8 cellular contexts compared by ENCODE assay signal in genomic region chr5:170632266-170632984, GRCh38.
DNase-seq lines count a peak whose midpoint lies in the region; ATAC-seq and TF ChIP-seq lines count a peak whose summit lies in the region.

No MANE protein-coding gene starts in this region.

- TF ChIP-seq CTCF in Panc1 (IDR thresholded peaks at IDR 0.05) = no peak
- TF ChIP-seq CTCF in fibroblast of villous mesenchyme (IDR thresholded peaks at IDR 0.05; ENCODE audit: insufficient read depth, low read depth, low read length) = peak; percentile 1

- peak; percentile 24; the same call in 1 of the 2 replicates for ATAC-seq in Panc1
- no peak for ATAC-seq in HG03520 (IDR thresholded peaks at IDR 0.05; ENCODE audit: unreplicated experiment)
- no peak for ATAC-seq in GM18498 (IDR thresholded peaks at IDR 0.05; ENCODE audit: unreplicated experiment)
- no peak for ATAC-seq in stimulated activated memory B cell treated with anti-CD40 and anti-IgM and Interleukin-4, amounts not matched to agents 10 μg/mL and 1 μg/mL and 100 μg/mL, for 72 hours

- intact Hi-C loops in Panc1 (cut with micrococcal nuclease; ENCODE audit: unreplicated experiment) = loop anchor here (1.0 to 5.0 kb wide), 2 partner anchors 197 to 405 kb away; no protein-coding TSS in a partner anchor

- peaks cover 14% of the 10 kb centered on the region for H3K4me1 Mint-ChIP-seq in stimulated activated memory B cell treated with anti-CD40 and anti-IgM and Interleukin-4, amounts not matched to agents 10 μg/mL and 1 μg/mL and 100 μg/mL, for 72 hours

- in situ Hi-C loops in Panc1 (cut with HindIII; ENCODE audit: low pct_unique_long_range_greater_than_20kb, low sequenced_read_pairs) = no loop called here

- H3K9me3 ChIP-seq in ES-I3 (ENCODE audit: control insufficient read depth, insufficient read depth, low read length) (no peaks in the 10 kb centered on the region), Panc1 (ENCODE audit: control insufficient read depth, insufficient read depth, low read depth, low read length) (no peaks in the 10 kb centered on the region)

- no peak overlapping the region for H3K4me3 Mint-ChIP-seq in stimulated activated memory B cell treated with anti-CD40 and anti-IgM and Interleukin-4, amounts not matched to agents 10 μg/mL and 1 μg/mL and 100 μg/mL, for 72 hours

- CTCF ChIA-PET in Panc1 (lab: Charles Lee) = interaction anchor here (1.4 to 1.6 kb wide), 2 partner anchors 26 to 197 kb away, joined by 3 to 6 read pairs; no protein-coding TSS in a partner anchor

- no peak overlapping the region for H3K27ac Mint-ChIP-seq in stimulated activated memory B cell treated with anti-CD40 and anti-IgM and Interleukin-4, amounts not matched to agents 10 μg/mL and 1 μg/mL and 100 μg/mL, for 72 hours

- BruUV-seq in Panc1 (replicated peaks; lab: Mats Ljungman, UMichigan) = no TSS peak

- no peak for DNase-seq in Panc1 (ENCODE audit: low read depth, low spot score)
- DNase-seq in fibroblast of villous mesenchyme (ENCODE audit: low read depth) = no peak
- DNase-seq in NCI-H1417 (lab: John Stamatoyannopoulos, UW) = no peak

- H3K27me3 ChIP-seq in Panc1 (ENCODE audit: control insufficient read depth, insufficient read depth, low read length) (no peaks in the 10 kb centered on the region), rectal smooth muscle tissue (ENCODE audit: control insufficient read depth, insufficient read depth, low read length) (no peaks in the 10 kb centered on the region)

- H3K36me3 ChIP-seq in ES-I3 (ENCODE audit: insufficient read depth, low read length) = no peaks in the 10 kb centered on the region
- H3K36me3 ChIP-seq in Panc1 (ENCODE audit: control insufficient read depth, insufficient read depth, low read length) = no peaks in the 10 kb centered on the region
- no peaks in the 10 kb centered on the region for H3K36me3 ChIP-seq in rectal smooth muscle tissue (ENCODE audit: control insufficient read depth, insufficient read depth, low read length)

- H3K27me3 Mint-ChIP-seq in stimulated activated memory B cell treated with anti-CD40 and anti-IgM and Interleukin-4, amounts not matched to agents 10 μg/mL and 1 μg/mL and 100 μg/mL, for 72 hours = peaks cover 49% of the 10 kb centered on the region

- no peak overlapping the region for H3K27ac ChIP-seq in Panc1 (ENCODE audit: low read length)
- peak overlapping the region; percentile 61 for H3K27ac ChIP-seq in rectal smooth muscle tissue (ENCODE audit: low read depth, low read length)

- H3K4me3 ChIP-seq in Panc1 (ENCODE audit: low read depth in 2 of 2, low read length in 2 of 2) (peak overlapping the region in 1 of 2 experiments; percentile 47; a peak in 2 of 4 replicates), fibroblast of villous mesenchyme (ENCODE audit: low read depth, low read length) (peak overlapping the region; percentile 42), rectal smooth muscle tissue (ENCODE audit: low read length) (peak overlapping the region; percentile 19)

- H3K9me3 Mint-ChIP-seq in stimulated activated memory B cell treated with anti-CD40 and anti-IgM and Interleukin-4, amounts not matched to agents 10 μg/mL and 1 μg/mL and 100 μg/mL, for 72 hours = no peaks in the 10 kb centered on the region

- peaks cover 24% of the 10 kb centered on the region; the same call in 1 of the 2 replicates for H3K4me1 ChIP-seq in ES-I3 (ENCODE audit: insufficient read depth, low read length)
- peaks cover 3% of the 10 kb centered on the region for H3K4me1 ChIP-seq in Panc1 (ENCODE audit: control insufficient read depth, insufficient read depth, low read length)
- H3K4me1 ChIP-seq in rectal smooth muscle tissue (ENCODE audit: control insufficient read depth, insufficient read depth, low read length) = peaks cover 13% of the 10 kb centered on the region

- H3K36me3 Mint-ChIP-seq in stimulated activated memory B cell treated with anti-CD40 and anti-IgM and Interleukin-4, amounts not matched to agents 10 μg/mL and 1 μg/mL and 100 μg/mL, for 72 hours = no peaks in the 10 kb centered on the region

- POLR2A ChIA-PET in Panc1 (lab: Charles Lee) = no interaction called here

- H3K9ac ChIP-seq in ES-I3 (ENCODE audit: low read depth, low read length) (peak overlapping the region; percentile 49; the same call in 1 of the 2 replicates), rectal smooth muscle tissue (ENCODE audit: low read length) (no peak overlapping the region)
